36 cellular contexts compared by ENCODE assay signal in genomic region chr4:87868482-87868881, GRCh38. TPM values are rescaled to one million over a fixed set of nuclear protein-coding genes. Genes with fewer than 3 reads are reported as not detected.
"Had no signal": no experiment of that assay in that cellular context is flagged by ENCODE, and none has a peak within 500 bp of the region (broad histone marks: within the 10 kb centered on the region; RNA-seq: fewer than 3 reads in every experiment).

No MANE protein-coding gene starts in this region.

- H3K9me3 Mint-ChIP-seq: activated B cell treated with CpG ODN at 0.5 μM for 24 hours; activated CD4-positive, alpha-beta memory T cell treated with anti-CD3 and anti-CD28 coated beads for 36 hours; activated naive CD4-positive, alpha-beta T cell treated with anti-CD3 and anti-CD28 coated beads for 36 hours; activated naive CD4-positive, alpha-beta T cell treated with anti-CD3 and anti-CD28 coated beads, Interleukin-2, amount 50 U/mL, for 72 hours; activated T-cell treated with anti-CD3 and anti-CD28 coated beads, Interleukin-2, amount 50 U/mL, for 4 hours; activated T-helper 1 cell treated with anti-CD3 and anti-CD28 coated beads, Interleukin-12 subunit alpha, Interleukin-12 subunit beta, Interleukin-2, Interleukin-4 antibody, amounts not matched to agents 30 ng/mL and 10 ng/mL and 1 ng/mL, durations not matched to agents 14 hours and 24 hours and 36 hours; brain; T-helper 1 cell treated with Interleukin-12 subunit alpha and Interleukin-12 subunit beta and Interleukin-4 antibody, amounts not matched to agents 30 μg/mL and 1 μg/mL, for 36 hours; T-helper 2 cell treated with Interferon-gamma antibody and Interleukin-4, amounts not matched to agents 5 μg/mL and 100 μg/mL, for 36 hours had no signal

- H3K4me3 ChIP-seq: adrenal gland, Peyer's patch, SJSA1 had no signal

- H3K9me3 ChIP-seq: adrenal gland, Peyer's patch, SJSA1, SK-N-SH had no signal

- H3K36me3 Mint-ChIP-seq: activated CD4-positive, alpha-beta memory T cell treated with anti-CD3 and anti-CD28 coated beads for 36 hours; activated naive CD4-positive, alpha-beta T cell treated with anti-CD3 and anti-CD28 coated beads, Interleukin-2, amount 50 U/mL, for 72 hours; brain had no signal

- H3K4me1 Mint-ChIP-seq: activated B cell treated with CpG ODN at 0.5 μM for 24 hours, brain had no signal

- H3K36me3 ChIP-seq: adrenal gland, Peyer's patch, SJSA1 had no signal

- H3K9ac ChIP-seq: SK-N-SH had no signal

- H3K4me3 Mint-ChIP-seq: activated B cell treated with CpG ODN at 0.5 μM for 24 hours; activated CD4-positive, alpha-beta memory T cell treated with anti-CD3 and anti-CD28 coated beads for 36 hours; activated naive CD4-positive, alpha-beta T cell treated with anti-CD3 and anti-CD28 coated beads for 36 hours; activated T-cell treated with anti-CD3 and anti-CD28 coated beads, Interleukin-2, amount 50 U/mL, for 4 hours; activated T-helper 1 cell treated with anti-CD3 and anti-CD28 coated beads, Interleukin-12 subunit alpha, Interleukin-12 subunit beta, Interleukin-2, Interleukin-4 antibody, amounts not matched to agents 30 ng/mL and 10 ng/mL and 1 ng/mL, durations not matched to agents 14 hours and 24 hours and 36 hours; brain; T-helper 1 cell treated with Interleukin-12 subunit alpha and Interleukin-12 subunit beta and Interleukin-4 antibody, amounts not matched to agents 30 μg/mL and 1 μg/mL, for 36 hours; T-helper 2 cell treated with Interferon-gamma antibody and Interleukin-4, amounts not matched to agents 5 μg/mL and 100 μg/mL, for 36 hours had no signal

- H3K27ac ChIP-seq: adrenal gland, Peyer's patch, SJSA1, VCaP had no signal

- H3K4me1 ChIP-seq: Peyer's patch had no signal

- H3K4me2 ChIP-seq: SK-N-SH had no signal

- H3K27me3 ChIP-seq: adrenal gland, Peyer's patch, SJSA1 had no signal

- DNase-seq: activated B cell treated with CpG ODN at 0.5 μM for 24 hours; activated CD4-positive, alpha-beta memory T cell treated with anti-CD3 and anti-CD28 coated beads for 36 hours; activated CD4-positive, alpha-beta T cell treated with anti-CD3 and anti-CD28 coated beads for 4 hours; activated CD4-positive, alpha-beta T cell treated with anti-CD3 and anti-CD28 coated beads, Interleukin-2, amount 50 U/mL, for 1 hour; activated CD4-positive, CD25-positive, alpha-beta regulatory T cell treated with anti-CD3 and anti-CD28 coated beads, Interleukin-2, amount 50 U/mL, for 72 hours; activated CD8-positive, alpha-beta memory T cell treated with anti-CD3 and anti-CD28 coated beads, Interleukin-2, amount 50 U/mL, for 4 hours; activated gamma-delta T cell treated with Interleukin-2 at 50 U/mL for 16 hours; activated naive CD4-positive, alpha-beta T cell treated with anti-CD3 and anti-CD28 coated beads for 36 hours; activated T-cell treated with anti-CD3 and anti-CD28 coated beads for 4 hours; activated T-cell treated with anti-CD3 and anti-CD28 coated beads, Interleukin-2, amount 50 U/mL, for 4 hours; adrenal gland; caudate nucleus; cerebellar nuclear complex; NCI-H1092 treated with DMSO at 0.1 percent for 48 hours; NCI-H1417; NCI-H146; NCI-H187 treated with DMSO at 0.1 percent for 48 hours; NCI-H2081; NCI-H2171 treated with DMSO at 0.1 percent for 48 hours; NCI-H2227 treated with DMSO at 0.1 percent for 48 hours; NCI-H446 treated with DMSO at 0.1 percent for 48 hours; NCI-H524; NK-92 treated with Interleukin-12 subunit alpha and Interleukin-12 subunit beta, amount 100 ng/mL, for 24 hours; PC-3; Peyer's patch; RPMI8226; SHP77 treated with DMSO at 0.1 percent for 48 hours; SK-N-SH had no signal

- H3K27ac Mint-ChIP-seq: activated B cell treated with CpG ODN at 0.5 μM for 24 hours; activated CD4-positive, alpha-beta memory T cell treated with anti-CD3 and anti-CD28 coated beads for 36 hours; activated naive CD4-positive, alpha-beta T cell treated with anti-CD3 and anti-CD28 coated beads for 36 hours; activated naive CD4-positive, alpha-beta T cell treated with anti-CD3 and anti-CD28 coated beads, Interleukin-2, amount 50 U/mL, for 72 hours; activated T-helper 1 cell treated with anti-CD3 and anti-CD28 coated beads, Interleukin-12 subunit alpha, Interleukin-12 subunit beta, Interleukin-2, Interleukin-4 antibody, amounts not matched to agents 30 ng/mL and 10 ng/mL and 1 ng/mL, durations not matched to agents 14 hours and 24 hours and 36 hours; brain; T-helper 1 cell treated with Interleukin-12 subunit alpha and Interleukin-12 subunit beta and Interleukin-4 antibody, amounts not matched to agents 30 μg/mL and 1 μg/mL, for 36 hours; T-helper 2 cell treated with Interferon-gamma antibody and Interleukin-4, amounts not matched to agents 5 μg/mL and 100 μg/mL, for 36 hours had no signal

- ATAC-seq: activated naive CD4-positive, alpha-beta T cell treated with anti-CD3 and anti-CD28 coated beads, Interleukin-2, amount 50 U/mL, for 72 hours; activated T-cell treated with anti-CD3 and anti-CD28 coated beads, Interleukin-2, amount 50 U/mL, for 4 hours; PC-3 had no signal

RNA-seq across cellular contexts. Expression of gene MEPE, which starts 35.7 kb away (rescaled TPM):
- total RNA-seq: activated B cell treated with CpG ODN at 0.5 μM for 24 hours; activated CD4-positive, alpha-beta memory T cell treated with anti-CD3 and anti-CD28 coated beads for 36 hours; activated naive CD4-positive, alpha-beta T cell treated with anti-CD3 and anti-CD28 coated beads for 36 hours; activated naive CD4-positive, alpha-beta T cell treated with anti-CD3 and anti-CD28 coated beads, Interleukin-2, amount 50 U/mL, for 72 hours; activated T-cell treated with anti-CD3 and anti-CD28 coated beads, Interleukin-2, amount 50 U/mL, for 4 hours; activated T-helper 1 cell treated with anti-CD3 and anti-CD28 coated beads, Interleukin-12 subunit alpha, Interleukin-12 subunit beta, Interleukin-2, Interleukin-4 antibody, amounts not matched to agents 30 ng/mL and 10 ng/mL and 1 ng/mL, durations not matched to agents 14 hours and 24 hours and 36 hours; adrenal gland; bronchial epithelial cell; PC-3; Peyer's patch had no signal
- polyA plus RNA-seq: adrenal gland, SK-N-SH had no signal
